In genomic region chr2:141065042-141065441, GRCh38 we compare ENCODE assay signal across 9 cellular contexts.
"Had no signal": no experiment of that assay in that cellular context is flagged by ENCODE, and none has a peak within 500 bp of the region (broad histone marks: within the 10 kb centered on the region; RNA-seq: fewer than 3 reads in every experiment).

No MANE protein-coding gene starts in this region.

- H3K9me3 ChIP-seq: HAP-1 had no signal

- ATAC-seq: GM23338, HCT116 had no signal

- H3K4me2 ChIP-seq: KMS-11 had no signal

- H3K27ac ChIP-seq: KMS-11 had no signal

- H2AFZ ChIP-seq: GM23338 had no signal

- FAIRE-seq: HTR-8/SVneo had no signal

- H3K36me3 ChIP-seq: HAP-1 had no signal

- DNase-seq: H7, HFFc6, Karpas-422, KBM-7 had no signal

- H3K9ac ChIP-seq: KMS-11 had no signal

- H3K4me3 ChIP-seq: GM23338, HAP-1 had no signal
